ENCODE assay signal across 9 cellular contexts in the genomic region with DNA sequence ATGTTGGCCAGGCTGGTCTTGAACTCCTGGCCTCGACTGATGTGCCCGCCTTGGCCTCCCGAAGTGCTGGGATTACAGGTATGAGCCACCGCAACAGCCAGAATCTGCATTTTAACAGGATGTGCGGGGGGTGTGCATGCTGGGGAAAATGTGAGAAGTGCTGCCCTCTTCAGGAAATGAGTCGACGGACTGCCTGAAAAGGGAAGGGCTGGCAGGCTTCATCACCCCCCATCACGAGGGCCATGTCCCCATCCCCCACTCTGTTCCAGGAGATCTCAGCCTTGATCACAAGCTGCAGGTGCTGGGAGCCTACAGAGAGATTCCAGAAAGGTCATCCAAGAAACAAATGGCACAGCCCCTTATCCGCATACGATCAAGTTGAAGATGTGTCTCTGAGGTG.
A peak's percentile ranks its signal among the peaks of the same experiment; 100 is the strongest.
DNase-seq lines count a peak whose midpoint lies in the region; ATAC-seq and TF ChIP-seq lines count a peak whose summit lies in the region.
"Had no signal": no experiment of that assay in that cellular context is flagged by ENCODE, and none has a peak within 500 bp of the region (broad histone marks: within the 10 kb centered on the region; RNA-seq: fewer than 3 reads in every experiment).

No MANE protein-coding gene starts in this region.

- peaks cover 25% of the 10 kb centered on the region for H3K4me1 ChIP-seq in neural progenitor cell
- no peaks in the 10 kb centered on the region for H3K4me1 ChIP-seq in tibial nerve
- H3K4me1 ChIP-seq: parathyroid adenoma had no signal

- no peaks in the 10 kb centered on the region for H4K20me1 ChIP-seq in neural progenitor cell (ENCODE audit: low read depth)

- H3K27me3 Mint-ChIP-seq in neural progenitor cell (ENCODE audit: insufficient read depth, low read depth) = peaks cover 17% of the 10 kb centered on the region

- DNase-seq in DMS 273 (lab: John Stamatoyannopoulos, UW; ENCODE audit: unreplicated experiment) = peak; percentile 59
- no peak for DNase-seq in DMS 273 treated with DMSO at 0.1 percent for 48 hours (lab: John Stamatoyannopoulos, UW)
- peak; percentile 1 for DNase-seq in M059J (ENCODE audit: low read depth)
- peak; percentile 29 to 46 for DNase-seq in activated CD4-positive, alpha-beta T cell treated with anti-CD3 and anti-CD28 coated beads, Interleukin-2, amount 50 U/mL, for 48 hours
- DNase-seq in neural progenitor cell (ENCODE audit: low spot score) = peak; percentile 59
- DNase-seq in GF-D8 (lab: John Stamatoyannopoulos, UW) = no peak
- DNase-seq in tibial nerve (ENCODE audit: low spot score in 2 of 2) = no peak

- no peak overlapping the region for H3K4me3 ChIP-seq in neural progenitor cell
- H3K4me3 ChIP-seq in tibial nerve = no peak overlapping the region

- peaks cover 33% of the 10 kb centered on the region for H3K4me1 Mint-ChIP-seq in neural progenitor cell

- no peak for TF ChIP-seq POLR2A in tibial nerve (IDR thresholded peaks at IDR 0.05)

- H3K27ac ChIP-seq in neural progenitor cell = no peak overlapping the region
- no peak overlapping the region for H3K27ac ChIP-seq in tibial nerve
- H3K27ac ChIP-seq: parathyroid adenoma had no signal

- no peak overlapping the region for H2AFZ ChIP-seq in neural progenitor cell (replicated peaks)
- H2AFZ ChIP-seq: parathyroid adenoma had no signal

- no peaks in the 10 kb centered on the region for H3K36me3 Mint-ChIP-seq in neural progenitor cell

- H3K27ac Mint-ChIP-seq in neural progenitor cell = no peak overlapping the region

- no peak for ATAC-seq in GM21390 (IDR thresholded peaks at IDR 0.05; ENCODE audit: unreplicated experiment)

- H3K4me3 Mint-ChIP-seq in neural progenitor cell = no peak overlapping the region

- no peaks in the 10 kb centered on the region for H3K9me3 Mint-ChIP-seq in neural progenitor cell

- no peaks in the 10 kb centered on the region for H3K9me3 ChIP-seq in neural progenitor cell (ENCODE audit: low read depth)
- no peaks in the 10 kb centered on the region for H3K9me3 ChIP-seq in tibial nerve

- TF ChIP-seq EP300 in tibial nerve (IDR thresholded peaks at IDR 0.05) = no peak

- no peaks in the 10 kb centered on the region for H3K36me3 ChIP-seq in neural progenitor cell
- no peaks in the 10 kb centered on the region for H3K36me3 ChIP-seq in tibial nerve

- H3K27me3 ChIP-seq in neural progenitor cell (peaks cover 5% of the 10 kb centered on the region), tibial nerve (peaks cover 0 to 19% of the 10 kb centered on the region in 2 donors)

- no peak overlapping the region for H3K9ac ChIP-seq in neural progenitor cell
- H3K9ac ChIP-seq: parathyroid adenoma had no signal

- 30 to 34% methylated on average over 10 of the region's 10 CpGs for WGBS in tibial nerve, 2 donors

- no peak overlapping the region for H3K4me2 ChIP-seq in neural progenitor cell

- no peaks in the 10 kb centered on the region for H3F3A ChIP-seq in neural progenitor cell (ENCODE audit: low read depth)

- no peaks in the 10 kb centered on the region for H3K79me2 ChIP-seq in neural progenitor cell (ENCODE audit: low read depth)
- H3K79me2 ChIP-seq: parathyroid adenoma had no signal

- TF ChIP-seq CTCF in neural progenitor cell (IDR thresholded peaks at IDR 0.05) (peak; percentile 52), tibial nerve (IDR thresholded peaks at IDR 0.05) (no peak)

Comparison
In these comparisons a context has a peak if more than half of its experiments do, and no peak if none do; other contexts are left out.
1. DNase-seq: peak in DMS 273 (single experiment), M059J (single experiment), activated CD4-positive, alpha-beta T cell treated with anti-CD3 and anti-CD28 coated beads, Interleukin-2, amount 50 U/mL, for 48 hours (2 of 2) and neural progenitor cell (single experiment); none in DMS 273 treated with DMSO at 0.1 percent for 48 hours (single experiment), GF-D8 (single experiment) and tibial nerve (0 of 2).